9 cellular contexts compared by ENCODE assay signal in the genomic region with DNA sequence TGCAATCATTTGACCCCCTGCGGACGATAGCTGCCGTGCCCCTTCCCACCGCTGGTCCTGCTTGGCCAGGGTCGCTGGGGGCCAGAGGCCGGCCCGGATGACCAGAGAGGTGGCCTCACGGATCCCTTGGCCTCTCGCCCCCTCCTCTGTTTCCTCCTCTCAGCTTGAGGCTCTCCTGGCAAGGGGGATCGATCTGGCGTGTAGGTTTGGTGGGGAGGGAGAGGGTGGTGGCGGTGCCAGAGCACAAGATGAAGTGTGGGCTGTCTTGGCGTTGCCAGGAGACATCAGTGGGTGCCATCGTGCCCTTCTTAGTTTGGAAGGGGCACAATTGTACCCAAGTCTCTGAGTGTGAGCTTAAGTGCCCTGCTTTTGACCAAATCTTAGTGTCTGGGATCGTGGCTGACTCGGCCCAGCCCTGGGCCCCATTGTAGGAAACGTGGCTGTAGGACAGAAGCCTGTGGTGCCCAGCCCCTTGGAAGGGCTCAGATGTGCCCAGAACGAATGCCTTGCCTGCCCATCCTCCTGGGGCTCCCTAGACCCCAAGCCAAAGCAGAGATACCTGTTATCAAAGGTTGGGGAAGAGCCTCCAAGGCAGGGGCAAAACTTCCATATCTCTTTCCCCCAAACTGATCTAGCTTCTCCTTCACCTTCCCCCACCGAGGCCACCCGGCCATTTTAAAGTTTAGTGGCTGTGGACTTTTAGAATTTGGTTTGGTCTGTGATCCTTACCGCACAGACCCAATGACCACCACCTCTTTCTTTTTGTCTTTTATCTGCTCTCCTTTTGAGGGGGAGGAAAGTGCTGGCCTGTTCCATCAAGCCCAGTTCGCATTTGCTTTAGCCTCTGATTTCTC. TPM values are rescaled to one million over a fixed set of nuclear protein-coding genes. Genes with fewer than 3 reads are reported as not detected.
DNase-seq lines count a peak whose midpoint lies in the region; ATAC-seq and TF ChIP-seq lines count a peak whose summit lies in the region.
"Had no signal": no experiment of that assay in that cellular context is flagged by ENCODE, and none has a peak within 500 bp of the region (broad histone marks: within the 10 kb centered on the region; RNA-seq: fewer than 3 reads in every experiment).

No MANE protein-coding gene starts in this region.

- peaks cover 2 to 14% of the 10 kb centered on the region in 2 donors for H3K4me1 Mint-ChIP-seq in stimulated activated naive B cell treated with anti-CD40 and anti-IgM and Interleukin-4, amounts not matched to agents 10 μg/mL and 1 μg/mL and 100 μg/mL, for 72 hours
- H3K4me1 Mint-ChIP-seq in activated T-cell treated with anti-CD3 and anti-CD28 coated beads, Interleukin-2, amount 50 U/mL, for 4 hours (ENCODE audit: low read depth) = no peaks in the 10 kb centered on the region
- H3K4me1 Mint-ChIP-seq: activated CD4-positive, alpha-beta T cell treated with anti-CD3 and anti-CD28 coated beads, Interleukin-2, amount 10 ng/mL, durations not matched to agents 24 days and 14 days had no signal

- peak; percentile 36 for DNase-seq in choroid plexus epithelial cell (ENCODE audit: low read depth)
- DNase-seq in right lobe of liver = peak in 1 of 3 donors; percentile 43
- DNase-seq in stimulated activated naive B cell treated with anti-CD40 and anti-IgM and Interleukin-4, amounts not matched to agents 10 μg/mL and 1 μg/mL and 100 μg/mL, for 72 hours = no peak
- DNase-seq in stimulated activated CD8-positive, alpha-beta memory T cell treated with anti-CD3 and anti-CD28 coated beads, Interleukin-4, amount 100 ng/mL, for 48 hours = no peak
- no peak for DNase-seq in GDM1 (lab: John Stamatoyannopoulos, UW)
- no peak for DNase-seq in activated T-cell treated with anti-CD3 and anti-CD28 coated beads, Interleukin-2, amount 50 U/mL, for 4 hours

- H3K9me3 ChIP-seq in HEK293 (ENCODE audit: control insufficient read depth, insufficient read depth, low read depth, low read length) = no peaks in the 10 kb centered on the region
- H3K9me3 ChIP-seq in right lobe of liver = no peaks in the 10 kb centered on the region

- H3K36me3 ChIP-seq in HEK293 (ENCODE audit: control insufficient read depth in 2 of 2, insufficient read depth in 1 of 2, low read length in 2 of 2) (peaks cover 10 to 13% of the 10 kb centered on the region in 2 experiments; a peak in 2 of 3 replicates), right lobe of liver (no peaks in the 10 kb centered on the region)

- peak overlapping the region; percentile 80 for H3K27ac Mint-ChIP-seq in stimulated activated naive B cell treated with anti-CD40 and anti-IgM and Interleukin-4, amounts not matched to agents 10 μg/mL and 1 μg/mL and 100 μg/mL, for 72 hours

- intact Hi-C loops in right lobe of liver (cut with DNase I) = loop anchor here in 1 of 2 donors (10.0 kb wide), 1 partner anchor 160 kb away; no protein-coding TSS in a partner anchor

- H3K4me3 Mint-ChIP-seq in stimulated activated naive B cell treated with anti-CD40 and anti-IgM and Interleukin-4, amounts not matched to agents 10 μg/mL and 1 μg/mL and 100 μg/mL, for 72 hours = peak overlapping the region in 1 of 2 donors; percentile 25
- H3K4me3 Mint-ChIP-seq in activated T-cell treated with anti-CD3 and anti-CD28 coated beads, Interleukin-2, amount 50 U/mL, for 4 hours = no peak overlapping the region
- H3K4me3 Mint-ChIP-seq: activated CD4-positive, alpha-beta T cell treated with anti-CD3 and anti-CD28 coated beads, Interleukin-2, amount 10 ng/mL, durations not matched to agents 24 days and 14 days had no signal

- peaks cover 0 to 2% of the 10 kb centered on the region in 2 donors for H3K9me3 Mint-ChIP-seq in stimulated activated naive B cell treated with anti-CD40 and anti-IgM and Interleukin-4, amounts not matched to agents 10 μg/mL and 1 μg/mL and 100 μg/mL, for 72 hours
- no peaks in the 10 kb centered on the region for H3K9me3 Mint-ChIP-seq in activated T-cell treated with anti-CD3 and anti-CD28 coated beads, Interleukin-2, amount 50 U/mL, for 4 hours

- CTCF ChIA-PET in HEK293 (lab: Yijun Ruan, JAX) = interaction anchor here (0.5 to 0.7 kb wide), 2 partner anchors 110 to 235 kb away, joined by 3 to 4 read pairs; no protein-coding TSS in a partner anchor

- no peak overlapping the region for H3K4me3 ChIP-seq in HEK293 (ENCODE audit: low read depth, low read length)
- peak overlapping the region; percentile 94 for H3K4me3 ChIP-seq in choroid plexus epithelial cell (ENCODE audit: low read depth, low read length)
- H3K4me3 ChIP-seq in right lobe of liver = peak overlapping the region in 2 of 3 donors; percentile 26 to 55

- ATAC-seq in right lobe of liver (peak in 1 of 4 donors; percentile 6), GM19463 (IDR thresholded peaks at IDR 0.05; ENCODE audit: unreplicated experiment) (no peak)
- ATAC-seq in stimulated activated naive B cell treated with anti-CD40 and anti-IgM and Interleukin-4, amounts not matched to agents 10 μg/mL and 1 μg/mL and 100 μg/mL, for 72 hours (replicated peaks) = no peak
- no peak for ATAC-seq in activated T-cell treated with anti-CD3 and anti-CD28 coated beads, Interleukin-2, amount 50 U/mL, for 4 hours

- TF ChIP-seq POLR2A in right lobe of liver (IDR thresholded peaks at IDR 0.05) = no peak

- 19% methylated on average over 14 of the region's 22 CpGs for WGBS in right lobe of liver (ENCODE audit: insufficient coverage, low coverage, low lambda C conversion rate, missing lambda C conversion rate)

- TF ChIP-seq CTCF in HEK293 (tag by site-specific recombination; IDR thresholded peaks at IDR 0.05) (no peak), choroid plexus epithelial cell (conservative IDR thresholded peaks at IDR 0.05; ENCODE audit: low read depth, low read length) (no peak), right lobe of liver (IDR thresholded peaks at IDR 0.05) (no peak)

- peaks cover 92 to 100% of the 10 kb centered on the region in 2 donors for H3K27me3 Mint-ChIP-seq in stimulated activated naive B cell treated with anti-CD40 and anti-IgM and Interleukin-4, amounts not matched to agents 10 μg/mL and 1 μg/mL and 100 μg/mL, for 72 hours
- H3K27me3 Mint-ChIP-seq in activated T-cell treated with anti-CD3 and anti-CD28 coated beads, Interleukin-2, amount 50 U/mL, for 4 hours (ENCODE audit: low read depth) = peaks cover 94% of the 10 kb centered on the region

- H3K27ac ChIP-seq in HEK293 (ENCODE audit: extremely low read depth, low read depth, low read length) = no peak overlapping the region; the same call in 1 of the 2 replicates
- peak overlapping the region; percentile 90 to 97 (median 91) for H3K27ac ChIP-seq in right lobe of liver

- H3K4me1 ChIP-seq in HEK293 (ENCODE audit: control insufficient read depth, insufficient read depth, low read length) (peaks cover 29% of the 10 kb centered on the region), right lobe of liver (peaks cover 0 to 6% (median 3%) of the 10 kb centered on the region in 4 donors)

- POLR2A ChIA-PET in HEK293 (lab: Yijun Ruan, JAX) = no interaction called here

- peaks cover 0 to 5% of the 10 kb centered on the region in 2 donors for H3K36me3 Mint-ChIP-seq in stimulated activated naive B cell treated with anti-CD40 and anti-IgM and Interleukin-4, amounts not matched to agents 10 μg/mL and 1 μg/mL and 100 μg/mL, for 72 hours
- H3K36me3 Mint-ChIP-seq in activated T-cell treated with anti-CD3 and anti-CD28 coated beads, Interleukin-2, amount 50 U/mL, for 4 hours (ENCODE audit: insufficient read depth) = no peaks in the 10 kb centered on the region

- H3K27me3 ChIP-seq in right lobe of liver = no peaks in the 10 kb centered on the region

TF ChIP-seq in HEK293, 187 proteins besides CTCF, POLR2A, EP300 and RAD21:
- TF ChIP-seq ZNF114 (tag by site-specific recombination; IDR thresholded peaks at IDR 0.05) (no peak), ZBTB8A (tag by site-specific recombination; IDR thresholded peaks at IDR 0.05) (peak; percentile 59; the same call in 1 of the 2 replicates), BCL11B (tag by site-specific recombination; IDR thresholded peaks at IDR 0.05; ENCODE audit: low read depth) (0 out of 2 replicates have a peak, but pooled peaks have one; percentile 27)

RNA-seq across cellular contexts. Expression of a gene that starts 14.4 kb away (rescaled TPM):
- 10 to 100 TPM; 11.6 to 30.0 (median 20.7) TPM for total RNA-seq in right lobe of liver
- total RNA-seq in activated T-cell treated with anti-CD3 and anti-CD28 coated beads, Interleukin-2, amount 50 U/mL, for 4 hours = under 1 TPM; 0.13 to 0.24 (median 0.15) TPM
- total RNA-seq: activated CD4-positive, alpha-beta T cell treated with anti-CD3 and anti-CD28 coated beads, Interleukin-2, amount 10 ng/mL, durations not matched to agents 24 days and 14 days had no signal

Comparison
In these comparisons a context has a peak if more than half of its experiments do, and no peak if none do; other contexts are left out.
1. RNA of a gene that starts 14.4 kb away (total RNA-seq): 11.6 to 30.0 TPM in right lobe of liver; 0.13 to 0.24 TPM in activated T-cell treated with anti-CD3 and anti-CD28 coated beads, Interleukin-2, amount 50 U/mL, for 4 hours; every median in the first group is over 10 times any median in the second.